ENCODE assay signal across 2 cellular contexts in genomic region chr11:61985863-61986262, GRCh38.
TF ChIP-seq lines count a peak whose summit lies in the region.

No MANE protein-coding gene starts in this region.

TF ChIP-seq in K562, 482 proteins besides CTCF, POLR2A, EP300 and RAD21 (continues in another document):
- TF ChIP-seq CEBPZ (IDR thresholded peaks at IDR 0.05; ENCODE audit: borderline replicate concordance, low read depth, low read length) (no peak), ZNF318 (IDR thresholded peaks at IDR 0.05; ENCODE audit: borderline replicate concordance in 1 of 2, low read depth in 1 of 2) (no peak), CEBPB (tag; IDR thresholded peaks at IDR 0.05) (peak; percentile 92), PKNOX1 (IDR thresholded peaks at IDR 0.05) (0 out of 2 replicates have a peak, but pooled peaks have one; percentile 10), SLC30A9 (CRISPR knock-in tag; IDR thresholded peaks at IDR 0.05) (no peak), TCF15 (CRISPR knock-in tag; IDR thresholded peaks at IDR 0.05) (no peak), L3MBTL2 (IDR thresholded peaks at IDR 0.05) (peak; percentile 42; the same call in 1 of the 2 replicates), HOXB6 (CRISPR knock-in tag; IDR thresholded peaks at IDR 0.05; ENCODE audit: borderline replicate concordance) (no peak), CCNT2 (IDR thresholded peaks at IDR 0.05; ENCODE audit: borderline replicate concordance, extremely low read depth, insufficient read length, low read depth, low read length) (no peak), ZZZ3 (IDR thresholded peaks at IDR 0.05) (no peak), NFXL1 (CRISPR knock-in tag; IDR thresholded peaks at IDR 0.05) (no peak)

TF ChIP-seq in HepG2, 621 proteins besides CTCF, POLR2A, EP300 and RAD21:
- TF ChIP-seq SOX5 (CRISPR knock-in tag; IDR thresholded peaks at IDR 0.05; ENCODE audit: borderline replicate concordance) (peak; percentile 32; the same call in 1 of the 2 replicates), CEBPB (IDR thresholded peaks at IDR 0.05; ENCODE audit: borderline replicate concordance, low read depth, low read length) (peak; percentile 80; the same call in 1 of the 2 replicates), MATR3 (CRISPR knock-in tag; IDR thresholded peaks at IDR 0.05) (no peak), ZNF263 (CRISPR knock-in tag; IDR thresholded peaks at IDR 0.05) (no peak), ZNF616 (CRISPR knock-in tag; IDR thresholded peaks at IDR 0.05; ENCODE audit: low read depth) (no peak), SALL1 (CRISPR knock-in tag; IDR thresholded peaks at IDR 0.05) (peak; percentile 53; the same call in 1 of the 2 replicates), ZMYM3 (CRISPR knock-in tag; IDR thresholded peaks at IDR 0.05) (peak; percentile 36; the same call in 1 of the 2 replicates), SMAD3 (CRISPR knock-in tag; IDR thresholded peaks at IDR 0.05) (peak; percentile 23; the same call in 1 of the 2 replicates), MYPOP (CRISPR knock-in tag; IDR thresholded peaks at IDR 0.05) (no peak), BCL6 (CRISPR knock-in tag; IDR thresholded peaks at IDR 0.05) (peak; percentile 31; the same call in 1 of the 2 replicates), FOXP4 (CRISPR knock-in tag; IDR thresholded peaks at IDR 0.05) (peak; percentile 49), PAXIP1 (CRISPR knock-in tag; conservative IDR thresholded peaks at IDR 0.05) (peak; percentile 58), NCOA2 (CRISPR knock-in tag; IDR thresholded peaks at IDR 0.05) (peak; percentile 18; the same call in 1 of the 2 replicates), GATAD2A (CRISPR knock-in tag; IDR thresholded peaks at IDR 0.05) (peak; percentile 89), ONECUT2 (CRISPR knock-in tag; IDR thresholded peaks at IDR 0.05) (peak; percentile 60; the same call in 1 of the 2 replicates), ZNF709 (CRISPR knock-in tag; IDR thresholded peaks at IDR 0.05) (no peak), FOXP1 (IDR thresholded peaks at IDR 0.05) (no peak), FOXP1 (CRISPR knock-in tag; IDR thresholded peaks at IDR 0.05) (peak; percentile 54; the same call in 1 of the 2 replicates), SOX6 (IDR thresholded peaks at IDR 0.05) (no peak), SOX6 (CRISPR knock-in tag; IDR thresholded peaks at IDR 0.05) (peak; percentile 49; the same call in 1 of the 2 replicates), ZNF18 (CRISPR knock-in tag; IDR thresholded peaks at IDR 0.05; ENCODE audit: insufficient replicate concordance) (no peak), KLF16 (CRISPR knock-in tag; IDR thresholded peaks at IDR 0.05) (peak in 1 of 2 experiments; percentile 19; a peak in 1 of 4 replicates), RCOR2 (CRISPR knock-in tag; IDR thresholded peaks at IDR 0.05) (peak; percentile 30; the same call in 1 of the 2 replicates), ZNF232 (CRISPR knock-in tag; IDR thresholded peaks at IDR 0.05; ENCODE audit: borderline replicate concordance) (no peak), CEBPG (CRISPR knock-in tag; IDR thresholded peaks at IDR 0.05) (peak; percentile 83), FUBP1 (CRISPR knock-in tag; IDR thresholded peaks at IDR 0.05; ENCODE audit: borderline replicate concordance) (no peak), MED1 (CRISPR knock-in tag; IDR thresholded peaks at IDR 0.05) (peak; percentile 13; the same call in 1 of the 2 replicates), HNF4A (CRISPR knock-in tag; IDR thresholded peaks at IDR 0.05) (peak; percentile 46), THAP11 (CRISPR knock-in tag; IDR thresholded peaks at IDR 0.05) (0 out of 2 replicates have a peak, but pooled peaks have one; percentile 14)
